In genomic region chr5:135847976-135848375, GRCh38 we compare ENCODE assay signal across 37 cellular contexts. TPM values are rescaled to one million over a fixed set of nuclear protein-coding genes. Genes with fewer than 3 reads are reported as not detected.
"Had no signal": no experiment of that assay in that cellular context is flagged by ENCODE, and none has a peak within 500 bp of the region (broad histone marks: within the 10 kb centered on the region; RNA-seq: fewer than 3 reads in every experiment).

No MANE protein-coding gene starts in this region.

- H3K27ac ChIP-seq: KMS-11, PC-9, RWPE1, SJCRH30, SK-N-MC had no signal

- H3K4me1 ChIP-seq: SJCRH30 had no signal

- H3K36me3 ChIP-seq: SJCRH30 had no signal

- FAIRE-seq: RCC 7860 had no signal

- H3K9me3 ChIP-seq: SJCRH30 had no signal

- H3K4me3 ChIP-seq: PC-9, SJCRH30, SK-N-MC had no signal

- H2AFZ ChIP-seq: PC-9 had no signal

- ATAC-seq: Panc1, Right ventricle myocardium inferior, SK-N-SH treated with all-trans-retinoic acid at 6 μM for 48 hours had no signal

- DNase-seq: Karpas-422, KBM-7, MM.1S, MV-4-11, NCI-H1092, NCI-H1105, NCI-H1417 treated with DMSO at 0.1 percent for 48 hours, NCI-H1436 treated with DMSO at 0.1 percent for 48 hours, NCI-H1694 treated with DMSO at 0.1 percent for 48 hours, NCI-H187 treated with DMSO at 0.1 percent for 48 hours, NCI-H2029, NCI-H2081, NCI-H2171 treated with DMSO at 0.1 percent for 48 hours, NCI-H2227 treated with DMSO at 0.1 percent for 48 hours, NCI-H345, NCI-H446, NCI-H510A treated with DMSO at 0.1 percent for 48 hours, NCI-H524 treated with DMSO at 0.1 percent for 48 hours, NCI-H526 treated with DMSO at 0.1 percent for 48 hours, NCI-H774, PC-9, SHP77, SIG-M5, SJCRH30 had no signal

- H3K4me2 ChIP-seq: KMS-11, PC-9 had no signal

RNA-seq across cellular contexts. Expression of gene SLC25A48, which starts 13.5 kb away (rescaled TPM):
- total RNA-seq: LHCN-M2, MCF 10A, NCI-H460, OCI-LY7, PC-9, Right ventricle myocardium inferior, RPMI7951, SJCRH30 had no signal

RNA-seq across cellular contexts. Expression of gene IL9, which starts 47.7 kb away (rescaled TPM):
- total RNA-seq: LHCN-M2, MCF 10A, NCI-H460, OCI-LY7, PC-9, Right ventricle myocardium inferior, RPMI7951, SJCRH30, SK-MEL-5 had no signal
